ENCODE assay signal across 14 cellular contexts in genomic region chr11:61835663-61836024, GRCh38. TPM values are rescaled to one million over a fixed set of nuclear protein-coding genes. Genes with fewer than 3 reads are reported as not detected.
A peak's percentile ranks its signal among the peaks of the same experiment; 100 is the strongest.
DNase-seq lines count a peak whose midpoint lies in the region; ATAC-seq and TF ChIP-seq lines count a peak whose summit lies in the region.
"Had no signal": no experiment of that assay in that cellular context is flagged by ENCODE, and none has a peak within 500 bp of the region (broad histone marks: within the 10 kb centered on the region; RNA-seq: fewer than 3 reads in every experiment).

No MANE protein-coding gene starts in this region.

- H3K4me1 ChIP-seq in esophagus muscularis mucosa (peaks cover 13 to 41% (median 31%) of the 10 kb centered on the region in 4 donors), stomach (peaks cover 0 to 54% (median 10%) of the 10 kb centered on the region in 4 donors)

- TF ChIP-seq POLR2A in esophagus muscularis mucosa (IDR thresholded peaks at IDR 0.05; ENCODE audit: low read depth) = no peak
- no peak for TF ChIP-seq POLR2A in stomach (IDR thresholded peaks at IDR 0.05)

- DNase-seq in activated CD8-positive, alpha-beta memory T cell treated with anti-CD3 and anti-CD28 coated beads, Interleukin-2, amount 10 ng/mL, durations not matched to agents 7 days and 5 days = no peak
- no peak for DNase-seq in activated CD8-positive, alpha-beta memory T cell treated with anti-CD3 and anti-CD28 coated beads for 24 hours
- no peak for DNase-seq in T-helper 17 cell
- no peak for DNase-seq in esophagus muscularis mucosa (ENCODE audit: extremely low spot score)
- DNase-seq in stomach = no peak
- no peak for DNase-seq in HPDE6-E6E7 (ENCODE audit: extremely low spot score)
- no peak for DNase-seq in NCI-H2081 (lab: John Stamatoyannopoulos, UW)
- DNase-seq: activated CD4-positive, CD25-positive, alpha-beta regulatory T cell treated with anti-CD3 and anti-CD28 coated beads, Interleukin-2, amount 50 U/mL, for 72 hours; activated naive CD4-positive, alpha-beta T cell treated with anti-CD3 and anti-CD28 coated beads for 36 hours; NCI-H1048; NCI-H524; SHP77 treated with DMSO at 0.1 percent for 48 hours had no signal

- CTCF ChIA-PET in activated CD8-positive, alpha-beta memory T cell treated with anti-CD3 and anti-CD28 coated beads, Interleukin-2, amount 10 ng/mL, durations not matched to agents 7 days and 5 days (lab: Charles Lee) = interaction anchor here (1.0 to 2.3 kb wide), 5 partner anchors 19 to 400 kb away, joined by 3 to 7 read pairs (median 6); partner anchors contain the start of gene FADS1

- H3K4me3 ChIP-seq in esophagus muscularis mucosa = no peak overlapping the region
- H3K4me3 ChIP-seq in stomach = no peak overlapping the region

- no peak for TF ChIP-seq EP300 in esophagus muscularis mucosa (IDR thresholded peaks at IDR 0.05)
- TF ChIP-seq EP300 in stomach (IDR thresholded peaks at IDR 0.05) = no peak

- TF ChIP-seq CTCF in esophagus muscularis mucosa (IDR thresholded peaks at IDR 0.05) = no peak
- TF ChIP-seq CTCF in stomach (IDR thresholded peaks at IDR 0.05) = no peak

- H3K36me3 ChIP-seq in esophagus muscularis mucosa (peaks cover 0 to 30% (median 11%) of the 10 kb centered on the region in 4 donors), stomach (peaks cover 0 to 31% (median 2%) of the 10 kb centered on the region in 4 donors)

- H3K27ac ChIP-seq in esophagus muscularis mucosa (replicated peaks in 1 of 4) (peak overlapping the region in 3 of 4 donors; percentile 65 to 79 (median 69)), stomach (peak overlapping the region in 4 of 5 donors; percentile 51 to 76 (median 64))

- peak overlapping the region; percentile 77 for H3K27ac Mint-ChIP-seq in activated CD8-positive, alpha-beta memory T cell treated with anti-CD3 and anti-CD28 coated beads, Interleukin-2, amount 10 ng/mL, durations not matched to agents 7 days and 5 days
- peak overlapping the region; percentile 82 for H3K27ac Mint-ChIP-seq in T-helper 17 cell
- H3K27ac Mint-ChIP-seq: type B pancreatic cell had no signal

- intact Hi-C loops in esophagus muscularis mucosa (cut with DNase I) = no loop called here
- intact Hi-C loops in stomach (cut with DNase I; ENCODE audit: low total_unique reads) = no loop called here

- no peaks in the 10 kb centered on the region for H3K9me3 Mint-ChIP-seq in activated CD8-positive, alpha-beta memory T cell treated with anti-CD3 and anti-CD28 coated beads, Interleukin-2, amount 10 ng/mL, durations not matched to agents 7 days and 5 days (ENCODE audit: low read depth)
- H3K9me3 Mint-ChIP-seq: activated naive CD4-positive, alpha-beta T cell treated with anti-CD3 and anti-CD28 coated beads for 36 hours; type B pancreatic cell had no signal

- no peaks in the 10 kb centered on the region for H3K27me3 ChIP-seq in esophagus muscularis mucosa
- H3K27me3 ChIP-seq in stomach = no peaks in the 10 kb centered on the region

- peaks cover 52% of the 10 kb centered on the region for H3K4me1 Mint-ChIP-seq in activated CD8-positive, alpha-beta memory T cell treated with anti-CD3 and anti-CD28 coated beads, Interleukin-2, amount 10 ng/mL, durations not matched to agents 7 days and 5 days
- peaks cover 31% of the 10 kb centered on the region for H3K4me1 Mint-ChIP-seq in T-helper 17 cell

- H3K9me3 ChIP-seq in T-helper 17 cell (ENCODE audit: control insufficient read depth, low read length, poor library complexity, severe bottlenecking) = no peaks in the 10 kb centered on the region
- H3K9me3 ChIP-seq in esophagus muscularis mucosa = no peaks in the 10 kb centered on the region
- no peaks in the 10 kb centered on the region for H3K9me3 ChIP-seq in stomach

- no peaks in the 10 kb centered on the region for H3K27me3 Mint-ChIP-seq in activated CD8-positive, alpha-beta memory T cell treated with anti-CD3 and anti-CD28 coated beads, Interleukin-2, amount 10 ng/mL, durations not matched to agents 7 days and 5 days
- H3K27me3 Mint-ChIP-seq in T-helper 17 cell = peaks cover 6% of the 10 kb centered on the region
- H3K27me3 Mint-ChIP-seq: type B pancreatic cell had no signal

- 89% methylated on average over 6 of the region's 6 CpGs for WGBS in esophagus muscularis mucosa
- 81 to 92% (median 89%) methylated on average over 6 of the region's 6 CpGs for WGBS in stomach, 5 donors

- peaks cover 48% of the 10 kb centered on the region for H3K36me3 Mint-ChIP-seq in activated CD8-positive, alpha-beta memory T cell treated with anti-CD3 and anti-CD28 coated beads, Interleukin-2, amount 10 ng/mL, durations not matched to agents 7 days and 5 days
- peaks cover 2% of the 10 kb centered on the region for H3K36me3 Mint-ChIP-seq in T-helper 17 cell (ENCODE audit: low read depth)

- H3K4me3 Mint-ChIP-seq in activated CD8-positive, alpha-beta memory T cell treated with anti-CD3 and anti-CD28 coated beads, Interleukin-2, amount 10 ng/mL, durations not matched to agents 7 days and 5 days = no peak overlapping the region
- peak overlapping the region; percentile 33 for H3K4me3 Mint-ChIP-seq in T-helper 17 cell
- H3K4me3 Mint-ChIP-seq: activated naive CD4-positive, alpha-beta T cell treated with anti-CD3 and anti-CD28 coated beads for 36 hours; type B pancreatic cell had no signal

- no peak for ATAC-seq in activated CD8-positive, alpha-beta memory T cell treated with anti-CD3 and anti-CD28 coated beads, Interleukin-2, amount 10 ng/mL, durations not matched to agents 7 days and 5 days
- ATAC-seq in T-helper 17 cell (no peak), GM19455 (IDR thresholded peaks at IDR 0.05; ENCODE audit: unreplicated experiment) (no peak)

RNA-seq across cellular contexts. Expression of gene FADS2, which starts 7.5 kb away (rescaled TPM):
- 100 to 1,000 TPM; 174 to 184 TPM for total RNA-seq in activated CD8-positive, alpha-beta memory T cell treated with anti-CD3 and anti-CD28 coated beads, Interleukin-2, amount 10 ng/mL, durations not matched to agents 7 days and 5 days
- total RNA-seq in T-helper 17 cell (10 to 100 TPM in 1 of 2 donors, 1 to 10 TPM in 1; 5.2 to 15.7 TPM), esophagus muscularis mucosa (10 to 100 TPM; 15.9 to 32.8 (median 28.0) TPM), stomach (10 to 100 TPM in 3 of 5 donors, 1 to 10 TPM in 1, not detected in 1; 9.6 to 15.2 (median 14.0) TPM)
- polyA plus RNA-seq in stomach = 10 to 100 TPM in 1 of 3 donors, 1 to 10 TPM in 2; 3.5 to 17.1 (median 6.4) TPM

RNA-seq across cellular contexts. Expression of gene FADS1, which starts 18.8 kb away (rescaled TPM):
- 10 to 100 TPM; 33.8 to 35.4 TPM for total RNA-seq in activated CD8-positive, alpha-beta memory T cell treated with anti-CD3 and anti-CD28 coated beads, Interleukin-2, amount 10 ng/mL, durations not matched to agents 7 days and 5 days
- total RNA-seq in T-helper 17 cell (1 to 10 TPM; 1.2 to 4.6 TPM), esophagus muscularis mucosa (10 to 100 TPM; 20.2 to 26.0 (median 23.8) TPM), stomach (10 to 100 TPM in 4 of 5 donors, not detected in 1; 11.7 to 56.5 (median 17.3) TPM)
- polyA plus RNA-seq in stomach = 1 to 10 TPM; 1.8 to 6.4 (median 4.1) TPM

RNA-seq across cellular contexts. Expression of gene FEN1, which starts 42.9 kb away (rescaled TPM):
- 100 to 1,000 TPM; 141 to 150 TPM for total RNA-seq in activated CD8-positive, alpha-beta memory T cell treated with anti-CD3 and anti-CD28 coated beads, Interleukin-2, amount 10 ng/mL, durations not matched to agents 7 days and 5 days
- total RNA-seq in T-helper 17 cell (10 to 100 TPM in 1 of 2 donors, 1 to 10 TPM in 1; 9.7 to 13.0 TPM), esophagus muscularis mucosa (10 to 100 TPM in 1 of 4 donors, 1 to 10 TPM in 3; 5.0 to 10.2 (median 7.5) TPM), stomach (10 to 100 TPM in 2 of 5 donors, 1 to 10 TPM in 2, not detected in 1; 4.2 to 24.6 (median 10.4) TPM)
- polyA plus RNA-seq in stomach = 10 to 100 TPM in 1 of 3 donors, 1 to 10 TPM in 2; 5.0 to 14.3 (median 10.0) TPM

RNA-seq across cellular contexts. Expression of gene TMEM258, which starts 43.2 kb away (rescaled TPM):
- total RNA-seq in activated CD8-positive, alpha-beta memory T cell treated with anti-CD3 and anti-CD28 coated beads, Interleukin-2, amount 10 ng/mL, durations not matched to agents 7 days and 5 days = 100 to 1,000 TPM; 138 to 157 TPM
- total RNA-seq in T-helper 17 cell (10 to 100 TPM; 68.4 to 77.6 TPM), esophagus muscularis mucosa (10 to 100 TPM; 34.5 to 48.2 (median 43.8) TPM), stomach (10 to 100 TPM in 4 of 5 donors, not detected in 1; 24.1 to 50.3 (median 42.8) TPM)
- 100 to 1,000 TPM; 184 to 274 (median 210) TPM for polyA plus RNA-seq in stomach

RNA-seq across cellular contexts. Expression of gene FADS3, which starts 55.7 kb away (rescaled TPM):
- total RNA-seq in activated CD8-positive, alpha-beta memory T cell treated with anti-CD3 and anti-CD28 coated beads, Interleukin-2, amount 10 ng/mL, durations not matched to agents 7 days and 5 days = 1 to 10 TPM; 2.6 to 7.7 TPM
- total RNA-seq in T-helper 17 cell = 10 to 100 TPM in 1 of 2 donors, 1 to 10 TPM in 1; 8.5 to 14.5 TPM
- 100 to 1,000 TPM in 1 of 4 donors, 10 to 100 TPM in 3; 42.4 to 103 (median 57.8) TPM for total RNA-seq in esophagus muscularis mucosa
- 100 to 1,000 TPM in 1 of 5 donors, 10 to 100 TPM in 3, 1 to 10 TPM in 1; 2.6 to 140 (median 22.8) TPM for total RNA-seq in stomach
- polyA plus RNA-seq in stomach = 10 to 100 TPM in 1 of 3 donors, 1 to 10 TPM in 2; 7.5 to 23.3 (median 7.9) TPM

Comparison
In these comparisons a context has a peak if more than half of its experiments do, and no peak if none do; other contexts are left out.
1. RNA of gene FADS2, which starts 7.5 kb away (total RNA-seq): 174 to 184 TPM in activated CD8-positive, alpha-beta memory T cell treated with anti-CD3 and anti-CD28 coated beads, Interleukin-2, amount 10 ng/mL, durations not matched to agents 7 days and 5 days; 15.9 to 32.8 TPM in esophagus muscularis mucosa, 5.2 to 15.7 TPM in T-helper 17 cell and 9.6 to 15.2 TPM in stomach; every median in the first group is over 4 times any median in the second.
2. RNA of gene FEN1, which starts 42.9 kb away (total RNA-seq): 141 to 150 TPM in activated CD8-positive, alpha-beta memory T cell treated with anti-CD3 and anti-CD28 coated beads, Interleukin-2, amount 10 ng/mL, durations not matched to agents 7 days and 5 days; 9.7 to 13.0 TPM in T-helper 17 cell, 5.0 to 10.2 TPM in esophagus muscularis mucosa and 4.2 to 24.6 TPM in stomach; every median in the first group is over 4 times any median in the second.